ENCODE assay signal across 8 cellular contexts in the genomic region with DNA sequence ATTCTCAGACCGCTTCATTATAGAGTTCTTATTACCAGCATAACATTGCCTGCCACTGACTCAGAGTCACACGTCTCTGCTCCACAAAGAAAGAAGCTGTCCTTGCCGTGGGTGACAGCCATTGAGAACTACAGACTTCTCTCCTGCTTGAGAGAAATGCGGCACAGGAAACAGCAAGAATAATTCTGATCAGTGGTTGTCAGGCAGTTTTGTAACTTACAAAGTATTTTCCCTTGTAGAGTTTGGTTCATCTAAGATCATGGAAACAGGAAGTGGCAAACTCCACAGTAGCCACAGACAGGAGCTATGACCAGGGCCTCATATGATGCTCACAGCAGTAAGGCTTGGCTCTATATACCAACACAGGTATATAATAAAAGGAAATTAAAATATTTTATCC. TPM values are rescaled to one million over a fixed set of nuclear protein-coding genes. Genes with fewer than 3 reads are reported as not detected.
DNase-seq lines count a peak whose midpoint lies in the region; ATAC-seq, FAIRE-seq and TF ChIP-seq lines count a peak whose summit lies in the region.

No MANE protein-coding gene starts in this region.

- no peak for FAIRE-seq in GM12878 (lab: Jason Lieb, UNC)

- H4K20me1 ChIP-seq in GM12878 (ENCODE audit: control insufficient read depth, insufficient read depth) = no peaks in the 10 kb centered on the region

- peaks cover 34% of the 10 kb centered on the region for H3K36me3 Mint-ChIP-seq in CD4-positive, alpha-beta T cell (ENCODE audit: low read depth)
- H3K36me3 Mint-ChIP-seq in IgD-negative memory B cell = peaks cover 16% of the 10 kb centered on the region

- H3K9me3 ChIP-seq in CD4-positive, alpha-beta T cell (ENCODE audit: control insufficient read depth, low read length) = no peaks in the 10 kb centered on the region
- H3K9me3 ChIP-seq in GM12878 (replicated peaks; ENCODE audit: control insufficient read depth, insufficient read depth, low read length) (no peaks in the 10 kb centered on the region), tibial nerve (no peaks in the 10 kb centered on the region)

- WGBS in GM12878 (ENCODE audit: insufficient coverage, insufficient replicate concordance, low lambda C conversion rate, missing lambda C conversion rate) = 99% methylated on average over 4 of the region's 4 CpGs
- WGBS in tibial nerve, 2 donors = 76 to 78% methylated on average over 4 of the region's 4 CpGs

- no peak for DNase-seq in CD4-positive, alpha-beta T cell
- DNase-seq in GM12878 (ENCODE audit: low read depth, low spot score) (peak; percentile 9), tibial nerve (ENCODE audit: low spot score in 2 of 2) (no peak), NCI-H2227 (lab: John Stamatoyannopoulos, UW; ENCODE audit: unreplicated experiment) (no peak)

- H3K79me2 ChIP-seq in GM12878 (ENCODE audit: control insufficient read depth, insufficient read depth, low read length) = no peaks in the 10 kb centered on the region

- TF ChIP-seq RAD21 in GM12878 (IDR thresholded peaks at IDR 0.05; ENCODE audit: insufficient read depth, low read depth, low read length) = no peak

- in situ Hi-C loops in GM12878 (cut with MboI) = no loop called here

- BruUV-seq in GM12878 (replicated peaks; lab: Mats Ljungman, UMichigan) = no TSS peak

- no peak overlapping the region; the same call in 1 of the 2 replicates for H3K4me2 ChIP-seq in GM12878 (ENCODE audit: control insufficient read depth, insufficient read depth)

- peaks cover 33% of the 10 kb centered on the region for H3K4me1 Mint-ChIP-seq in CD4-positive, alpha-beta T cell (ENCODE audit: low read depth)
- peaks cover 5 to 10% (median 10%) of the 10 kb centered on the region in 3 donors for H3K4me1 Mint-ChIP-seq in IgD-negative memory B cell

- H3K27ac ChIP-seq in CD4-positive, alpha-beta T cell (ENCODE audit: low read depth, low read length) = no peak overlapping the region
- H3K27ac ChIP-seq in GM12878 (ENCODE audit: control insufficient read depth, insufficient read depth) (no peak overlapping the region), tibial nerve (no peak overlapping the region)

- intact Hi-C loops in CD4-positive, alpha-beta T cell (cut with DNase I, micrococcal nuclease) = no loop called here
- intact Hi-C loops in GM12878 (cut with micrococcal nuclease; ENCODE audit: unreplicated experiment) = no loop called here

- ATAC-seq in CD4-positive, alpha-beta T cell (ENCODE audit: poor library complexity) = peak; percentile 82
- ATAC-seq in GM19455 (IDR thresholded peaks at IDR 0.05; ENCODE audit: unreplicated experiment) (peak; percentile 52), GM12878 (peak; percentile 84), HG03439 (IDR thresholded peaks at IDR 0.05; ENCODE audit: unreplicated experiment) (no peak), GM18519 (IDR thresholded peaks at IDR 0.05; ENCODE audit: low FRiP score, unreplicated experiment) (no peak)

- TF ChIP-seq EP300 in GM12878 (IDR thresholded peaks at IDR 0.05; ENCODE audit: borderline replicate concordance in 1 of 2, control insufficient read depth in 1 of 2, low read depth in 2 of 2, low read length in 2 of 2) = no peak
- TF ChIP-seq EP300 in tibial nerve (IDR thresholded peaks at IDR 0.05) = no peak

- SMC1A ChIA-PET in GM12878 (lab: Charles Lee; ENCODE audit: uncharacterized antibody, unreplicated experiment) = no interaction called here

- RAD21 ChIA-PET in GM12878 (lab: Charles Lee; ENCODE audit: unreplicated experiment) = interaction anchor here (0.7 kb wide), 1 partner anchor 135 kb away, joined by 3 read pairs; no protein-coding TSS in a partner anchor

- no peak overlapping the region for H3K9ac ChIP-seq in GM12878 (ENCODE audit: control insufficient read depth, insufficient read depth, low read length)

- H3K9me3 Mint-ChIP-seq in CD4-positive, alpha-beta T cell = no peaks in the 10 kb centered on the region
- H3K9me3 Mint-ChIP-seq in IgD-negative memory B cell = no peaks in the 10 kb centered on the region

- no peak overlapping the region for H2AFZ ChIP-seq in GM12878 (ENCODE audit: control insufficient read depth, low read depth, low read length)

- H3K4me1 ChIP-seq in GM12878 (ENCODE audit: control insufficient read depth, insufficient read depth, low read length) (0 out of 2 replicates have a peak, but pooled peaks cover 8% of the 10 kb centered on the region), tibial nerve (no peaks in the 10 kb centered on the region)

- no peak for TF ChIP-seq POLR2A in GM12878 (IDR thresholded peaks at IDR 0.05; ENCODE audit: low read depth, low read length)
- no peak for TF ChIP-seq POLR2A in tibial nerve (IDR thresholded peaks at IDR 0.05)

- no peak overlapping the region for H3K4me3 Mint-ChIP-seq in CD4-positive, alpha-beta T cell
- no peak overlapping the region for H3K4me3 Mint-ChIP-seq in IgD-negative memory B cell

- no peaks in the 10 kb centered on the region for H3K27me3 ChIP-seq in CD4-positive, alpha-beta T cell (ENCODE audit: control insufficient read depth, insufficient read depth, low read length)
- H3K27me3 ChIP-seq in GM12878 (replicated peaks in 1 of 2; ENCODE audit: control insufficient read depth in 2 of 2, insufficient read depth in 2 of 2, low read length in 1 of 2) = no peaks in the 10 kb centered on the region
- H3K27me3 ChIP-seq in tibial nerve = no peaks in the 10 kb centered on the region

- TF ChIP-seq CTCF in CD4-positive, alpha-beta T cell (IDR thresholded peaks at IDR 0.05) = no peak
- TF ChIP-seq CTCF in GM12878 (IDR thresholded peaks at IDR 0.05 in 2 of 3, conservative IDR thresholded peaks at IDR 0.05 in 1 of 3; ENCODE audit: control insufficient read depth in 2 of 3, extremely low read depth in 1 of 3, insufficient read depth in 1 of 3, low read depth in 3 of 3, low read length in 3 of 3) (no peak), tibial nerve (IDR thresholded peaks at IDR 0.05) (no peak)

- H3K27me3 Mint-ChIP-seq in CD4-positive, alpha-beta T cell = no peaks in the 10 kb centered on the region
- no peaks in the 10 kb centered on the region for H3K27me3 Mint-ChIP-seq in IgD-negative memory B cell

- H3K36me3 ChIP-seq in GM12878 (ENCODE audit: control insufficient read depth in 2 of 2, insufficient read depth in 2 of 2, low read length in 1 of 2) (no peaks in the 10 kb centered on the region; a peak in 1 of 4 replicates), tibial nerve (peaks cover 0 to 52% (median 0%) of the 10 kb centered on the region in 3 donors)

- CTCF ChIA-PET in CD4-positive, alpha-beta T cell (lab: Charles Lee) = no interaction called here
- CTCF ChIA-PET in GM12878 (lab: Yijun Ruan, JAX) = no interaction called here

- no peak overlapping the region for H3K4me3 ChIP-seq in GM12878
- no peak overlapping the region for H3K4me3 ChIP-seq in tibial nerve

- POLR2A ChIA-PET in CD4-positive, alpha-beta T cell (lab: Charles Lee) = interaction anchor here (1.9 kb wide), 1 partner anchor 80 kb away, joined by 6 read pairs; a partner anchor contains a TSS
- POLR2A ChIA-PET in GM12878 (lab: Charles Lee) = no interaction called here

- H3K27ac Mint-ChIP-seq in CD4-positive, alpha-beta T cell = peak overlapping the region; percentile 79
- H3K27ac Mint-ChIP-seq in IgD-negative memory B cell = peak overlapping the region in 2 of 3 donors; percentile 79 to 80

TF ChIP-seq in GM12878, 131 proteins besides CTCF, POLR2A, EP300 and RAD21:
- peak; percentile 73; the same call in 1 of the 2 replicates for TF ChIP-seq RFX5 (IDR thresholded peaks at IDR 0.05; ENCODE audit: low read depth, low read length)
- TF ChIP-seq SPI1 (IDR thresholded peaks at IDR 0.05; ENCODE audit: borderline replicate concordance, insufficient read depth, low read depth, low read length) = peak; percentile 84; the same call in 1 of the 2 replicates
- no peak for TF ChIP-seq WRNIP1 (IDR thresholded peaks at IDR 0.05; ENCODE audit: borderline replicate concordance, low read depth, low read length)
- TF ChIP-seq CBX5 (IDR thresholded peaks at IDR 0.05; ENCODE audit: low read depth) = no peak
TF ChIP-seq in GM12878: peak in this region for 2.

RNA-seq across cellular contexts. Expression of a gene that starts 47.1 kb away (rescaled TPM):
- not detected for total RNA-seq in CD4-positive, alpha-beta T cell
- polyA plus RNA-seq in IgD-negative memory B cell (not detected), GM12878 (2011; rRNA removed) (not detected in 2 replicates), GM12878 (2014; fragmentation: Illumina TruSeq; extraction: Trizol) (not detected in 2 replicates), GM12878 (2014; fragmentation: Nextera tagmentation; extraction: Ambion mirVana) (under 1 TPM; 0.04 to 0.06 TPM), GM12878 (2014; rRNA removed) (0.08 and 0.09 TPM in 2 replicates), GM12878 (2016; fragmentation: Nextera tagmentation; extraction: Ambion mirVana) (under 1 TPM in 1 of 2 experiments, not detected in 1; 0.37 TPM)
- total RNA-seq in GM12878 (2013; cell fraction: nucleolus; rRNA removed) = not detected in 2 replicates
- total RNA-seq in GM12878 (2014; rRNA removed) (0.05 and 0.23 TPM in 2 replicates), GM12878 (2014; rRNA removed; fragmentation: Illumina TruSeq; extraction: Trizol) (0.09 TPM in 1 of 2 replicates, not detected in the other), GM12878 (2021) (0.11 TPM in 1 of 2 replicates, not detected in the other), tibial nerve (not detected)
- not detected for polyA plus RNA-seq in GM12878 (2011; ENCODE audit: low read depth)
- not detected in 2 replicates for polyA plus RNA-seq in GM12878 (2011; cell fraction: cytosol; rRNA removed)
- not detected in 2 replicates for polyA plus RNA-seq in GM12878 (2011; cell fraction: nucleus; rRNA removed)
- polyA plus RNA-seq in GM12878 (2012) = 0.18 and 0.20 TPM in 2 replicates
- not detected in 2 replicates for polyA minus RNA-seq in GM12878 (2011; rRNA and poly(A)+ RNA removed)
- not detected in 2 replicates for polyA minus RNA-seq in GM12878 (2011; cell fraction: cytosol; rRNA and poly(A)+ RNA removed)
- not detected in 2 replicates for polyA minus RNA-seq in GM12878 (2011; cell fraction: nucleus; rRNA and poly(A)+ RNA removed)

Comparison
In these comparisons a context has a peak if more than half of its experiments do, and no peak if none do; other contexts are left out.
1. ATAC-seq: peak in CD4-positive, alpha-beta T cell (single experiment), GM19455 (single experiment) and GM12878 (single experiment); none in HG03439 (single experiment) and GM18519 (single experiment).